1 cellular context compared by ENCODE assay signal in the genomic region with DNA sequence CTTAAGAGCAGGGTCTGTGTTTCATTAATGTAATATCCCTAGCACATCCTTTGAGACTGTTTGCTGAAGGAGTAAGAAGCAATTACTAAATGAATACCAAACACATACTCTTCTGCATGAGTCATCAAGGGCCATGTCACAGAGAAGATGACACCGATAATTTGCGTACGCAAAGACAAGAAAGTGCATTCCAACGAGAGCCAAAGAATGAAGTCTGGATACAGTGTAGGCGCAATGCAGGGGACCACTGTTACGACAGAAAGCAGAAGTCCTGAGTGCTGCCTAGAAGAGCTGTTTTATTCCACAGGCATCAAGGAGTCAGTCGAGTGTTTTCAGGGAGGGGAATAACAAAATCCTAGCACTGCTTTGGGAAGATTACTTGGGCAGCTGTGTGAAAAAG.
TF ChIP-seq lines count a peak whose summit lies in the region.

No MANE protein-coding gene starts in this region.

TF ChIP-seq in K562, 482 proteins besides CTCF, POLR2A, EP300 and RAD21 (continued from another document and continues in another):
- TF ChIP-seq E4F1 (CRISPR knock-in tag; IDR thresholded peaks at IDR 0.05; ENCODE audit: borderline replicate concordance) (no peak), ARID1B (IDR thresholded peaks at IDR 0.05) (0 out of 2 replicates have a peak, but pooled peaks have one; percentile 49), ZNF133 (CRISPR knock-in tag; IDR thresholded peaks at IDR 0.05) (no peak), TSC22D4 (tag; IDR thresholded peaks at IDR 0.05) (no peak), SRSF3 (IDR thresholded peaks at IDR 0.05; ENCODE audit: insufficient read depth, low read length) (no peak), ZNF143 (CRISPR knock-in tag; IDR thresholded peaks at IDR 0.05) (no peak), FOSL1 (tag; conservative IDR thresholded peaks at IDR 0.05) (peak; percentile 91), ATF7 (IDR thresholded peaks at IDR 0.05) (peak; percentile 32), NR3C1 (CRISPR knock-in tag; IDR thresholded peaks at IDR 0.05) (no peak), RBM39 (optimal IDR thresholded peaks at IDR 0.05; ENCODE audit: low read depth, low read length) (no peak), RNF2 (IDR thresholded peaks at IDR 0.05) (no peak), KDM1A (IDR thresholded peaks at IDR 0.05) (no peak), U2AF1 (optimal IDR thresholded peaks at IDR 0.05; ENCODE audit: low read depth, low read length) (no peak), DPF2 (IDR thresholded peaks at IDR 0.05) (peak; percentile 50), NFE2L1 (tag; IDR thresholded peaks at IDR 0.05; ENCODE audit: borderline replicate concordance, low read depth) (no peak), TEAD4 (IDR thresholded peaks at IDR 0.05; ENCODE audit: low read length) (peak; percentile 69; the same call in 1 of the 2 replicates), TEAD4 (CRISPR knock-in tag; IDR thresholded peaks at IDR 0.05; ENCODE audit: borderline replicate concordance) (no peak), SMARCE1 (IDR thresholded peaks at IDR 0.05) (0 out of 2 replicates have a peak, but pooled peaks have one; percentile 50), ZNF589 (CRISPR knock-in tag; IDR thresholded peaks at IDR 0.05; ENCODE audit: low read depth) (no peak), FOXK1 (CRISPR knock-in tag; IDR thresholded peaks at IDR 0.05; ENCODE audit: borderline replicate concordance) (no peak), PHF20 (IDR thresholded peaks at IDR 0.05; ENCODE audit: partially characterized antibody) (no peak), XRCC5 (IDR thresholded peaks at IDR 0.05; ENCODE audit: low read depth, low read length) (no peak), ZNF239 (CRISPR knock-in tag; IDR thresholded peaks at IDR 0.05) (no peak), TAF1 (IDR thresholded peaks at IDR 0.05; ENCODE audit: control insufficient read depth, extremely low read depth, insufficient read depth, low read length, severe bottlenecking) (no peak), NCOA1 (IDR thresholded peaks at IDR 0.05; ENCODE audit: low read depth) (no peak), XRCC3 (IDR thresholded peaks at IDR 0.05) (no peak), EHMT2 (IDR thresholded peaks at IDR 0.05) (no peak; the same call in 1 of the 2 replicates), ZNF408 (CRISPR knock-in tag; IDR thresholded peaks at IDR 0.05; ENCODE audit: low read depth) (no peak), MNT (conservative IDR thresholded peaks at IDR 0.05) (no peak), ZKSCAN1 (IDR thresholded peaks at IDR 0.05; ENCODE audit: low read depth, low read length) (no peak), NFXL1 (CRISPR knock-in tag; IDR thresholded peaks at IDR 0.05) (no peak), GATAD2B (IDR thresholded peaks at IDR 0.05; ENCODE audit: borderline replicate concordance) (no peak), KDM4B (IDR thresholded peaks at IDR 0.05; ENCODE audit: borderline replicate concordance in 2 of 2, low read depth in 1 of 2) (no peak), ZNF253 (CRISPR knock-in tag; conservative IDR thresholded peaks at IDR 0.05) (no peak), DNMT1 (IDR thresholded peaks at IDR 0.05) (no peak), FOS (IDR thresholded peaks at IDR 0.05; ENCODE audit: extremely low read depth, insufficient read length) (peak; percentile 48), MAFK (IDR thresholded peaks at IDR 0.05; ENCODE audit: low read length) (peak; percentile 27; the same call in 1 of the 2 replicates), ELF1 (tag; IDR thresholded peaks at IDR 0.05) (no peak), NRF1 (conservative IDR thresholded peaks at IDR 0.05 in 1 of 2, IDR thresholded peaks at IDR 0.05 in 1 of 2) (peak; percentile 34 to 44; a peak in 2 of 4 replicates), CHD1 (IDR thresholded peaks at IDR 0.05; ENCODE audit: low read length) (no peak), KHSRP (IDR thresholded peaks at IDR 0.05) (no peak), ATF1 (CRISPR knock-in tag; IDR thresholded peaks at IDR 0.05) (no peak), ATF1 (tag; IDR thresholded peaks at IDR 0.05) (peak; percentile 54), SMARCA4 (IDR thresholded peaks at IDR 0.05) (peak; percentile 51), CEBPB (tag; IDR thresholded peaks at IDR 0.05) (no peak), ARHGAP35 (IDR thresholded peaks at IDR 0.05; ENCODE audit: partially characterized antibody) (no peak), TAF7 (tag; IDR thresholded peaks at IDR 0.05) (no peak), CXXC5 (CRISPR knock-in tag; IDR thresholded peaks at IDR 0.05) (peak; percentile 37; the same call in 1 of the 2 replicates)
- TF ChIP-seq, protein P1, sequence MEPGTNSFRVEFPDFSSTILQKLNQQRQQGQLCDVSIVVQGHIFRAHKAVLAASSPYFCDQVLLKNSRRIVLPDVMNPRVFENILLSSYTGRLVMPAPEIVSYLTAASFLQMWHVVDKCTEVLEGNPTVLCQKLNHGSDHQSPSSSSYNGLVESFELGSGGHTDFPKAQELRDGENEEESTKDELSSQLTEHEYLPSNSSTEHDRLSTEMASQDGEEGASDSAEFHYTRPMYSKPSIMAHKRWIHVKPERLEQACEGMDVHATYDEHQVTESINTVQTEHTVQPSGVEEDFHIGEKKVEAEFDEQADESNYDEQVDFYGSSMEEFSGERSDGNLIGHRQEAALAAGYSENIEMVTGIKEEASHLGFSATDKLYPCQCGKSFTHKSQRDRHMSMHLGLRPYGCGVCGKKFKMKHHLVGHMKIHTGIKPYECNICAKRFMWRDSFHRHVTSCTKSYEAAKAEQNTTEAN (CRISPR knock-in tag; IDR thresholded peaks at IDR 0.05) = no peak
- TF ChIP-seq, protein P2, sequence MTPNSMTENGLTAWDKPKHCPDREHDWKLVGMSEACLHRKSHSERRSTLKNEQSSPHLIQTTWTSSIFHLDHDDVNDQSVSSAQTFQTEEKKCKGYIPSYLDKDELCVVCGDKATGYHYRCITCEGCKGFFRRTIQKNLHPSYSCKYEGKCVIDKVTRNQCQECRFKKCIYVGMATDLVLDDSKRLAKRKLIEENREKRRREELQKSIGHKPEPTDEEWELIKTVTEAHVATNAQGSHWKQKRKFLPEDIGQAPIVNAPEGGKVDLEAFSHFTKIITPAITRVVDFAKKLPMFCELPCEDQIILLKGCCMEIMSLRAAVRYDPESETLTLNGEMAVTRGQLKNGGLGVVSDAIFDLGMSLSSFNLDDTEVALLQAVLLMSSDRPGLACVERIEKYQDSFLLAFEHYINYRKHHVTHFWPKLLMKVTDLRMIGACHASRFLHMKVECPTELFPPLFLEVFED (CRISPR knock-in tag; conservative IDR thresholded peaks at IDR 0.05) = no peak
- TF ChIP-seq, protein P3, sequence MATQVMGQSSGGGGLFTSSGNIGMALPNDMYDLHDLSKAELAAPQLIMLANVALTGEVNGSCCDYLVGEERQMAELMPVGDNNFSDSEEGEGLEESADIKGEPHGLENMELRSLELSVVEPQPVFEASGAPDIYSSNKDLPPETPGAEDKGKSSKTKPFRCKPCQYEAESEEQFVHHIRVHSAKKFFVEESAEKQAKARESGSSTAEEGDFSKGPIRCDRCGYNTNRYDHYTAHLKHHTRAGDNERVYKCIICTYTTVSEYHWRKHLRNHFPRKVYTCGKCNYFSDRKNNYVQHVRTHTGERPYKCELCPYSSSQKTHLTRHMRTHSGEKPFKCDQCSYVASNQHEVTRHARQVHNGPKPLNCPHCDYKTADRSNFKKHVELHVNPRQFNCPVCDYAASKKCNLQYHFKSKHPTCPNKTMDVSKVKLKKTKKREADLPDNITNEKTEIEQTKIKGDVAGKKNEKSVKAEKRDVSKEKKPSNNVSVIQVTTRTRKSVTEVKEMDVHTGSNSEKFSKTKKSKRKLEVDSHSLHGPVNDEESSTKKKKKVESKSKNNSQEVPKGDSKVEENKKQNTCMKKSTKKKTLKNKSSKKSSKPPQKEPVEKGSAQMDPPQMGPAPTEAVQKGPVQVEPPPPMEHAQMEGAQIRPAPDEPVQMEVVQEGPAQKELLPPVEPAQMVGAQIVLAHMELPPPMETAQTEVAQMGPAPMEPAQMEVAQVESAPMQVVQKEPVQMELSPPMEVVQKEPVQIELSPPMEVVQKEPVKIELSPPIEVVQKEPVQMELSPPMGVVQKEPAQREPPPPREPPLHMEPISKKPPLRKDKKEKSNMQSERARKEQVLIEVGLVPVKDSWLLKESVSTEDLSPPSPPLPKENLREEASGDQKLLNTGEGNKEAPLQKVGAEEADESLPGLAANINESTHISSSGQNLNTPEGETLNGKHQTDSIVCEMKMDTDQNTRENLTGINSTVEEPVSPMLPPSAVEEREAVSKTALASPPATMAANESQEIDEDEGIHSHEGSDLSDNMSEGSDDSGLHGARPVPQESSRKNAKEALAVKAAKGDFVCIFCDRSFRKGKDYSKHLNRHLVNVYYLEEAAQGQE (CRISPR knock-in tag; IDR thresholded peaks at IDR 0.05; ENCODE audit: low read depth) = no peak
- TF ChIP-seq, protein P4, sequence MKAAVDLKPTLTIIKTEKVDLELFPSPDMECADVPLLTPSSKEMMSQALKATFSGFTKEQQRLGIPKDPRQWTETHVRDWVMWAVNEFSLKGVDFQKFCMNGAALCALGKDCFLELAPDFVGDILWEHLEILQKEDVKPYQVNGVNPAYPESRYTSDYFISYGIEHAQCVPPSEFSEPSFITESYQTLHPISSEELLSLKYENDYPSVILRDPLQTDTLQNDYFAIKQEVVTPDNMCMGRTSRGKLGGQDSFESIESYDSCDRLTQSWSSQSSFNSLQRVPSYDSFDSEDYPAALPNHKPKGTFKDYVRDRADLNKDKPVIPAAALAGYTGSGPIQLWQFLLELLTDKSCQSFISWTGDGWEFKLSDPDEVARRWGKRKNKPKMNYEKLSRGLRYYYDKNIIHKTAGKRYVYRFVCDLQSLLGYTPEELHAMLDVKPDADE (conservative IDR thresholded peaks at IDR 0.05; ENCODE audit: control insufficient read depth, low read depth, low read length) = no peak
- TF ChIP-seq, protein P5, sequence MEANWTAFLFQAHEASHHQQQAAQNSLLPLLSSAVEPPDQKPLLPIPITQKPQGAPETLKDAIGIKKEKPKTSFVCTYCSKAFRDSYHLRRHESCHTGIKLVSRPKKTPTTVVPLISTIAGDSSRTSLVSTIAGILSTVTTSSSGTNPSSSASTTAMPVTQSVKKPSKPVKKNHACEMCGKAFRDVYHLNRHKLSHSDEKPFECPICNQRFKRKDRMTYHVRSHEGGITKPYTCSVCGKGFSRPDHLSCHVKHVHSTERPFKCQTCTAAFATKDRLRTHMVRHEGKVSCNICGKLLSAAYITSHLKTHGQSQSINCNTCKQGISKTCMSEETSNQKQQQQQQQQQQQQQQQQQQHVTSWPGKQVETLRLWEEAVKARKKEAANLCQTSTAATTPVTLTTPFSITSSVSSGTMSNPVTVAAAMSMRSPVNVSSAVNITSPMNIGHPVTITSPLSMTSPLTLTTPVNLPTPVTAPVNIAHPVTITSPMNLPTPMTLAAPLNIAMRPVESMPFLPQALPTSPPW (CRISPR knock-in tag; IDR thresholded peaks at IDR 0.05) = no peak
- TF ChIP-seq, protein P6, sequence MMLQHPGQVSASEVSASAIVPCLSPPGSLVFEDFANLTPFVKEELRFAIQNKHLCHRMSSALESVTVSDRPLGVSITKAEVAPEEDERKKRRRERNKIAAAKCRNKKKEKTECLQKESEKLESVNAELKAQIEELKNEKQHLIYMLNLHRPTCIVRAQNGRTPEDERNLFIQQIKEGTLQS (IDR thresholded peaks at IDR 0.05) = peak; percentile 96
- TF ChIP-seq, protein P6 (CRISPR knock-in tag; conservative IDR thresholded peaks at IDR 0.05) = no peak
- TF ChIP-seq, protein P7, sequence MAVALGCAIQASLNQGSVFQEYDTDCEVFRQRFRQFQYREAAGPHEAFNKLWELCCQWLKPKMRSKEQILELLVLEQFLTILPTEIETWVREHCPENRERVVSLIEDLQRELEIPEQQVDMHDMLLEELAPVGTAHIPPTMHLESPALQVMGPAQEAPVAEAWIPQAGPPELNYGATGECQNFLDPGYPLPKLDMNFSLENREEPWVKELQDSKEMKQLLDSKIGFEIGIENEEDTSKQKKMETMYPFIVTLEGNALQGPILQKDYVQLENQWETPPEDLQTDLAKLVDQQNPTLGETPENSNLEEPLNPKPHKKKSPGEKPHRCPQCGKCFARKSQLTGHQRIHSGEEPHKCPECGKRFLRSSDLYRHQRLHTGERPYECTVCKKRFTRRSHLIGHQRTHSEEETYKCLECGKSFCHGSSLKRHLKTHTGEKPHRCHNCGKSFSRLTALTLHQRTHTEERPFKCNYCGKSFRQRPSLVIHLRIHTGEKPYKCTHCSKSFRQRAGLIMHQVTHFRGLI (CRISPR knock-in tag; IDR thresholded peaks at IDR 0.05) = no peak
- TF ChIP-seq, protein P8, sequence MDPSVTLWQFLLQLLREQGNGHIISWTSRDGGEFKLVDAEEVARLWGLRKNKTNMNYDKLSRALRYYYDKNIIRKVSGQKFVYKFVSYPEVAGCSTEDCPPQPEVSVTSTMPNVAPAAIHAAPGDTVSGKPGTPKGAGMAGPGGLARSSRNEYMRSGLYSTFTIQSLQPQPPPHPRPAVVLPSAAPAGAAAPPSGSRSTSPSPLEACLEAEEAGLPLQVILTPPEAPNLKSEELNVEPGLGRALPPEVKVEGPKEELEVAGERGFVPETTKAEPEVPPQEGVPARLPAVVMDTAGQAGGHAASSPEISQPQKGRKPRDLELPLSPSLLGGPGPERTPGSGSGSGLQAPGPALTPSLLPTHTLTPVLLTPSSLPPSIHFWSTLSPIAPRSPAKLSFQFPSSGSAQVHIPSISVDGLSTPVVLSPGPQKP (CRISPR knock-in tag; IDR thresholded peaks at IDR 0.05) = no peak
